Comparison of ENCODE assay signal across 1 cellular context in the genomic region with DNA sequence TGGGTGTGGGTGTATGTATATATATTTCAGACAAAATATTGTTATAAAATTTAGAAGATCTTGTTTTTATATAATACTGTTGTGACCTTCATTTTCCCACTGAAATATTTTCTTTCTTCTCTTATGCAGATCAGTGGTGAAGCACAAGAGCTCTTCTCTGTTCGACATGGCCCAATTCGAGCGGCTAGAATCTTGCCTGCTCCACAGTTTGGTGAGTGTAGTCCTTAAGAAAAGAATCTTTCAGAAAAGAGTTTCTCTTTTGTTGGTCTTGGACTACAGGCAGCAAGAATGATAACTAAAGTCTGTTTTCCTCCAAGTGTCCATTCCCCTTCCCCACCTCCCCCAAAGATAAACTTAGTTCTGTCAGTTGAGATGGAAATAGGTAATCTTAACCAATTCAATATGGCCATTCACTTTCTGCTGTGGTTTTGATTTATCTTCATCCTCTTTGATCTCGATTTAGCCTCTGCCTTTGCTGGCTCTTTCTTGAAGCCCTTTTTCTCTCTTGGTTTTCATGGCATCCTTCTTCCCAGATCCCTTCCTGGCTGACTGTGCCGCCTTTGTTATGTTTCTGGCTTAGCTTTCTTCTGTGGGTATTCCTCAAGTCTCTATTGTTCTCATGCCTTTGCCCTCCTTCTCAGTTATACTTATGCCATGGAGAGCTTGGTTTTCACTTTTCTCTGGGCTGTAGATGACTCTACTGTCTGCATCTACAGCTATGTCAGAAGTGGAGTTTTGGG.
TF ChIP-seq lines count a peak whose summit lies in the region.

No MANE protein-coding gene starts in this region.

TF ChIP-seq in GM23338, 12 proteins besides CTCF, POLR2A, EP300 and RAD21 (continued from another document):
- TF ChIP-seq ZNF462 (CRISPR knock-in tag; IDR thresholded peaks at IDR 0.05) (peak; percentile 92), ETS1 (IDR thresholded peaks at IDR 0.05) (no peak), EZH2 (IDR thresholded peaks at IDR 0.05; ENCODE audit: low read depth, unreplicated experiment) (no peak), NANOG (IDR thresholded peaks at IDR 0.05; ENCODE audit: borderline replicate concordance) (no peak), STAT1 (IDR thresholded peaks at IDR 0.05; ENCODE audit: unreplicated experiment) (no peak), CREB1 (CRISPR knock-in tag; IDR thresholded peaks at IDR 0.05; ENCODE audit: low read depth) (no peak)
